8 cellular contexts compared by ENCODE assay signal in genomic region chr3:160564205-160564922, GRCh38. TPM values are rescaled to one million over a fixed set of nuclear protein-coding genes. Genes with fewer than 3 reads are reported as not detected.
DNase-seq lines count a peak whose midpoint lies in the region; ATAC-seq and TF ChIP-seq lines count a peak whose summit lies in the region.

No MANE protein-coding gene starts in this region.

- DNase-seq in activated CD4-positive, alpha-beta T cell treated with anti-CD3 and anti-CD28 coated beads, Interleukin-2, amount 10 ng/mL, durations not matched to agents 7 days and 5 days: peak; percentile 10
- no peak for DNase-seq in activated CD4-positive, alpha-beta T cell treated with anti-CD3 and anti-CD28 coated beads, Interleukin-2, amount 50 U/mL, for 4 hours
- DNase-seq in NCI-H69 (lab: John Stamatoyannopoulos, UW) (peak; percentile 35), breast epithelium (ENCODE audit: low spot score in 2 of 2) (no peak), mesenchymal stem cell (peak; percentile 28), tibial artery (peak in 1 of 2 donors; percentile 64), GM20000 (ENCODE audit: low spot score) (no peak)

- H3K9ac ChIP-seq in mesenchymal stem cell (ENCODE audit: low read length): peak overlapping the region; percentile 96

- peak overlapping the region in 1 of 2 experiments; percentile 85 for H3K14ac ChIP-seq in mesenchymal stem cell (ENCODE audit: low read length in 2 of 2)

- H2BK15ac ChIP-seq in mesenchymal stem cell (ENCODE audit: low read depth, poor library complexity, severe bottlenecking): no peak overlapping the region

- TF ChIP-seq POLR2A in breast epithelium (IDR thresholded peaks at IDR 0.05): no peak

- whole genome bisulfite sequencing in mesenchymal stem cell: under 1% methylated on average over 16 of the region's 39 CpGs

- H3K4me1 ChIP-seq in breast epithelium: peaks cover 0 to 17% of the 10 kb centered on the region in 2 donors
- peaks cover 2% of the 10 kb centered on the region for H3K4me1 ChIP-seq in mesenchymal stem cell (ENCODE audit: control insufficient read depth, insufficient read depth, low read depth, low read length)
- peaks cover 0 to 56% (median 34%) of the 10 kb centered on the region in 4 donors for H3K4me1 ChIP-seq in tibial artery

- no peak for TF ChIP-seq CTCF in breast epithelium (IDR thresholded peaks at IDR 0.05)
- TF ChIP-seq CTCF in tibial artery (IDR thresholded peaks at IDR 0.05): no peak
- no peak for TF ChIP-seq CTCF in GM20000 (IDR thresholded peaks at IDR 0.05; ENCODE audit: extremely low read depth, missing control alignments)

- no peak overlapping the region for H4K8ac ChIP-seq in mesenchymal stem cell (ENCODE audit: low read length)

- H2BK120ac ChIP-seq in mesenchymal stem cell (ENCODE audit: low read depth, low read length): peak overlapping the region; percentile 57

- H3K23ac ChIP-seq in mesenchymal stem cell (ENCODE audit: low read length in 2 of 2): no peak overlapping the region

- H3K9me3 Mint-ChIP-seq in activated CD4-positive, alpha-beta T cell treated with anti-CD3 and anti-CD28 coated beads, Interleukin-2, amount 10 ng/mL, durations not matched to agents 7 days and 5 days: no peaks in the 10 kb centered on the region

- H3K18ac ChIP-seq in mesenchymal stem cell (ENCODE audit: low read depth in 1 of 2, low read length in 2 of 2): peak overlapping the region; percentile 49 to 66

- H2AK5ac ChIP-seq in mesenchymal stem cell (ENCODE audit: low read length, severe bottlenecking): no peak overlapping the region

- CTCF ChIA-PET in activated CD4-positive, alpha-beta T cell treated with anti-CD3 and anti-CD28 coated beads, Interleukin-2, amount 10 ng/mL, durations not matched to agents 7 days and 5 days (lab: Charles Lee): interaction anchor here (0.7 to 1.3 kb wide), 2 partner anchors 11 to 133 kb away, joined by 3 to 5 read pairs; no protein-coding TSS in a partner anchor

- ATAC-seq in GM19324 (IDR thresholded peaks at IDR 0.05; ENCODE audit: low FRiP score, unreplicated experiment): no peak

- H3K4ac ChIP-seq in mesenchymal stem cell (ENCODE audit: low read depth in 1 of 2, low read length in 2 of 2): peak overlapping the region in 1 of 2 experiments; percentile 81

- peaks cover 72% of the 10 kb centered on the region for H3K4me1 Mint-ChIP-seq in activated CD4-positive, alpha-beta T cell treated with anti-CD3 and anti-CD28 coated beads, Interleukin-2, amount 10 ng/mL, durations not matched to agents 7 days and 5 days

- POLR2A ChIA-PET in activated CD4-positive, alpha-beta T cell treated with anti-CD3 and anti-CD28 coated beads, Interleukin-2, amount 10 ng/mL, durations not matched to agents 7 days and 5 days (lab: Charles Lee): no interaction called here

- H3K27me3 ChIP-seq in breast epithelium (no peaks in the 10 kb centered on the region), mesenchymal stem cell (ENCODE audit: control insufficient read depth in 1 of 2, insufficient read depth in 1 of 2, low read length in 2 of 2) (no peaks in the 10 kb centered on the region), tibial artery (no peaks in the 10 kb centered on the region)

- peak overlapping the region; percentile 66 for H2AFZ ChIP-seq in mesenchymal stem cell (ENCODE audit: low read depth, low read length)

- no peak overlapping the region for H2BK5ac ChIP-seq in mesenchymal stem cell (ENCODE audit: low read depth, low read length, poor library complexity, severe bottlenecking)

- H3K79me1 ChIP-seq in mesenchymal stem cell (replicated peaks; ENCODE audit: low read length, poor library complexity, severe bottlenecking): peaks cover 14% of the 10 kb centered on the region

- H2BK12ac ChIP-seq in mesenchymal stem cell (ENCODE audit: low read length in 2 of 2): no peak overlapping the region

- intact Hi-C loops in breast epithelium (cut with DNase I; ENCODE audit: low total_unique reads) (no loop called here), tibial artery (cut with DNase I; ENCODE audit: low total_unique reads) (loop anchor here (10.0 kb wide), 1 partner anchor 160 kb away; no protein-coding TSS in a partner anchor)

- H3K4me2 ChIP-seq in mesenchymal stem cell (ENCODE audit: low read length, poor library complexity, severe bottlenecking): peak overlapping the region; percentile 76

- peaks cover 39% of the 10 kb centered on the region for H3K36me3 Mint-ChIP-seq in activated CD4-positive, alpha-beta T cell treated with anti-CD3 and anti-CD28 coated beads, Interleukin-2, amount 10 ng/mL, durations not matched to agents 7 days and 5 days (ENCODE audit: low read depth)

- peak overlapping the region; percentile 93 for H3K27ac Mint-ChIP-seq in activated CD4-positive, alpha-beta T cell treated with anti-CD3 and anti-CD28 coated beads, Interleukin-2, amount 10 ng/mL, durations not matched to agents 7 days and 5 days

- peak overlapping the region; percentile 82 for H4K91ac ChIP-seq in mesenchymal stem cell (ENCODE audit: low read length)

- H3K9me3 ChIP-seq in breast epithelium: no peaks in the 10 kb centered on the region
- no peaks in the 10 kb centered on the region for H3K9me3 ChIP-seq in mesenchymal stem cell (ENCODE audit: control insufficient read depth, low read length)
- no peaks in the 10 kb centered on the region for H3K9me3 ChIP-seq in tibial artery

- H3K36me3 ChIP-seq in breast epithelium: no peaks in the 10 kb centered on the region
- H3K36me3 ChIP-seq in mesenchymal stem cell (ENCODE audit: control insufficient read depth in 1 of 2, insufficient read depth in 2 of 2, low read depth in 1 of 2, low read length in 2 of 2): peaks cover 9 to 17% of the 10 kb centered on the region in 2 experiments
- peaks cover 0 to 11% (median 0%) of the 10 kb centered on the region in 3 donors for H3K36me3 ChIP-seq in tibial artery

- H3K27ac ChIP-seq in breast epithelium (peak overlapping the region; percentile 99), mesenchymal stem cell (ENCODE audit: low read length, poor library complexity, severe bottlenecking) (peak overlapping the region; percentile 2), tibial artery (peak overlapping the region; percentile 96 to 99)

- peak overlapping the region; percentile 96 for H3K4me3 Mint-ChIP-seq in activated CD4-positive, alpha-beta T cell treated with anti-CD3 and anti-CD28 coated beads, Interleukin-2, amount 10 ng/mL, durations not matched to agents 7 days and 5 days

- no peaks in the 10 kb centered on the region for H3K27me3 Mint-ChIP-seq in activated CD4-positive, alpha-beta T cell treated with anti-CD3 and anti-CD28 coated beads, Interleukin-2, amount 10 ng/mL, durations not matched to agents 7 days and 5 days

- H3K4me3 ChIP-seq in breast epithelium (peak overlapping the region; percentile 86 to 94 (median 87)), mesenchymal stem cell (ENCODE audit: insufficient read depth in 1 of 2, low read depth in 1 of 2, low read length in 2 of 2) (peak overlapping the region; percentile 88 to 93), tibial artery (peak overlapping the region; percentile 75 to 88)

RNA-seq across cellular contexts. Expression of gene KPNA4, which starts 1.0 kb away (rescaled TPM):
- 10 to 100 TPM; 38.6 to 53.7 TPM for total RNA-seq in activated CD4-positive, alpha-beta T cell treated with anti-CD3 and anti-CD28 coated beads, Interleukin-2, amount 10 ng/mL, durations not matched to agents 7 days and 5 days
- total RNA-seq in breast epithelium: 10 to 100 TPM; 25.2 to 39.2 (median 35.6) TPM
- polyA plus RNA-seq in mesenchymal stem cell (2013, experiment 1 of 2): 22.4 TPM
- 25.8 TPM for polyA plus RNA-seq in mesenchymal stem cell (2013, experiment 2 of 2)

Comparison
In these comparisons a context has a peak if more than half of its experiments do, and no peak if none do; other contexts are left out.
1. DNase-seq: peak in activated CD4-positive, alpha-beta T cell treated with anti-CD3 and anti-CD28 coated beads, Interleukin-2, amount 10 ng/mL, durations not matched to agents 7 days and 5 days (single experiment), NCI-H69 (single experiment) and mesenchymal stem cell (single experiment); none in activated CD4-positive, alpha-beta T cell treated with anti-CD3 and anti-CD28 coated beads, Interleukin-2, amount 50 U/mL, for 4 hours (0 of 2), breast epithelium (0 of 2) and GM20000 (single experiment).
2. H3K27ac ChIP-seq: peak in every context shown above with its lines; median percentile 99 in breast epithelium; 98 in tibial artery; 2 in mesenchymal stem cell.
3. Peak in every context shown above with its lines, with median percentiles within 50 percentile points of each other: H3K4me3 ChIP-seq.